Comparison of ENCODE assay signal across 17 cellular contexts in the genomic region with DNA sequence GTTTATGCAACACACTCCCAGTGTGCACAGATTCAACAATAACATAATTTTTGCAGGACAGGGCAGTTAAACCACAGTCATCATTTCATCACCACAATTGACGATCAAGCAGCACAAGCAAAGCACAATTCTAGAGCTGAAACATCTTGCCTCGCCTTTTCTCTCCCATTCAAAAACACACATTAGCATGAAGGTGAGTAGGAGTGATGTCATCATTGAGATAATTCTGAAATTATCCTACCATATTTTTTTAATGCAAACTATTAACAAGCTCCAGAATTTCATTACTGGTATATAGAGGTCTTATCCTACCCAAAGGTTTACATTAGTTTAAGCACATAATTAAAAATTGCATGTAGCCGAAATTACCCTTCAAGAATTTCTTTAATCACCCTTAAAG. TPM values are rescaled to one million over a fixed set of nuclear protein-coding genes. Genes with fewer than 3 reads are reported as not detected.
DNase-seq lines count a peak whose midpoint lies in the region; ATAC-seq and TF ChIP-seq lines count a peak whose summit lies in the region.
"Had no signal": no experiment of that assay in that cellular context is flagged by ENCODE, and none has a peak within 500 bp of the region (broad histone marks: within the 10 kb centered on the region; RNA-seq: fewer than 3 reads in every experiment).

No MANE protein-coding gene starts in this region.

- peak overlapping the region; percentile 47 for H3K27ac Mint-ChIP-seq in T-helper 17 cell
- peak overlapping the region; percentile 65 for H3K27ac Mint-ChIP-seq in endothelial cell (ENCODE audit: unreplicated experiment)
- H3K27ac Mint-ChIP-seq: CD4-positive, alpha-beta memory T cell; IgD-negative memory B cell had no signal

- no peaks in the 10 kb centered on the region for H4K20me1 ChIP-seq in neural cell (ENCODE audit: insufficient read depth)

- no peak overlapping the region for H2BK120ac ChIP-seq in mesenchymal stem cell (ENCODE audit: low read depth, low read length)

- no peak overlapping the region for H4K8ac ChIP-seq in mesenchymal stem cell (ENCODE audit: low read length)

- H2AK5ac ChIP-seq in mesenchymal stem cell (ENCODE audit: low read length, severe bottlenecking) = no peak overlapping the region

- H3K4me3 ChIP-seq in neural cell (ENCODE audit: low read length) (peak overlapping the region; percentile 98), mesenchymal stem cell (ENCODE audit: insufficient read depth in 1 of 2, low read depth in 1 of 2, low read length in 2 of 2) (no peak overlapping the region)
- H3K4me3 ChIP-seq: A549 had no signal

- H3K9me2 ChIP-seq in neural cell (ENCODE audit: insufficient read depth, low read length) = no peaks in the 10 kb centered on the region

- no peak for TF ChIP-seq EP300 in neural cell (conservative IDR thresholded peaks at IDR 0.05; ENCODE audit: poor library complexity, severe bottlenecking)

- no peak overlapping the region for H2BK15ac ChIP-seq in mesenchymal stem cell (ENCODE audit: low read depth, poor library complexity, severe bottlenecking)

- TF ChIP-seq CTCF in endothelial cell (IDR thresholded peaks at IDR 0.05; ENCODE audit: unreplicated experiment) (no peak), neural cell (IDR thresholded peaks at IDR 0.05; ENCODE audit: poor library complexity, severe bottlenecking) (no peak)

- H2BK5ac ChIP-seq in mesenchymal stem cell (ENCODE audit: low read depth, low read length, poor library complexity, severe bottlenecking) = no peak overlapping the region

- DNase-seq in T-helper 17 cell (no peak), endothelial cell (ENCODE audit: low spot score) (no peak), DMS153 treated with DMSO at 0.1 percent for 48 hours (lab: John Stamatoyannopoulos, UW; ENCODE audit: unreplicated experiment) (no peak), mesenchymal stem cell (no peak)
- DNase-seq: BE2C; CD4-positive, alpha-beta memory T cell; DMS153; DND-41; GDM1 had no signal

- H3K4me1 Mint-ChIP-seq in T-helper 17 cell (peaks cover 11% of the 10 kb centered on the region), endothelial cell (ENCODE audit: unreplicated experiment) (peaks cover 70% of the 10 kb centered on the region)

- H3K79me2 ChIP-seq in neural cell (replicated peaks; ENCODE audit: insufficient read depth, low read length) = peaks cover 18% of the 10 kb centered on the region

- ATAC-seq in T-helper 17 cell (no peak), HG03025 (IDR thresholded peaks at IDR 0.05; ENCODE audit: low FRiP score, unreplicated experiment) (no peak), GM19452 (IDR thresholded peaks at IDR 0.05; ENCODE audit: unreplicated experiment) (no peak)
- ATAC-seq: A549 had no signal

- H3K36me3 Mint-ChIP-seq in T-helper 17 cell (ENCODE audit: low read depth) = peaks cover 2% of the 10 kb centered on the region
- H3K36me3 Mint-ChIP-seq in endothelial cell (ENCODE audit: low read depth, unreplicated experiment) = peaks cover 55% of the 10 kb centered on the region
- H3K36me3 Mint-ChIP-seq: CD4-positive, alpha-beta memory T cell; IgD-negative memory B cell had no signal

- peaks cover 16% of the 10 kb centered on the region for H3K4me1 ChIP-seq in mesenchymal stem cell (ENCODE audit: control insufficient read depth, insufficient read depth, low read depth, low read length)

- no peak overlapping the region for H3K18ac ChIP-seq in mesenchymal stem cell (ENCODE audit: low read depth in 1 of 2, low read length in 2 of 2)

- H3K23ac ChIP-seq in mesenchymal stem cell (ENCODE audit: low read length in 2 of 2) = no peak overlapping the region

- H2BK12ac ChIP-seq in mesenchymal stem cell (ENCODE audit: low read length in 2 of 2) = no peak overlapping the region

- H3K27me3 ChIP-seq in neural cell (ENCODE audit: insufficient read depth, low read depth, low read length) (no peaks in the 10 kb centered on the region), mesenchymal stem cell (ENCODE audit: control insufficient read depth in 1 of 2, insufficient read depth in 1 of 2, low read length in 2 of 2) (peaks cover 60 to 85% of the 10 kb centered on the region in 2 experiments)
- H3K27me3 ChIP-seq: BE2C had no signal

- WGBS in mesenchymal stem cell = 60% methylated on average over 1 of the region's 3 CpGs

- H3F3A ChIP-seq in neural cell (ENCODE audit: insufficient read depth, low read length, poor library complexity, severe bottlenecking) = no peaks in the 10 kb centered on the region

- H3K4ac ChIP-seq in mesenchymal stem cell (ENCODE audit: low read depth in 1 of 2, low read length in 2 of 2) = no peak overlapping the region

- H2AFZ ChIP-seq in neural cell (ENCODE audit: low read depth, low read length) (no peak overlapping the region), mesenchymal stem cell (ENCODE audit: low read depth, low read length) (no peak overlapping the region)

- peaks cover 48% of the 10 kb centered on the region for H3K27me3 Mint-ChIP-seq in T-helper 17 cell
- peaks cover 4% of the 10 kb centered on the region for H3K27me3 Mint-ChIP-seq in endothelial cell (ENCODE audit: unreplicated experiment)

- H4K91ac ChIP-seq in mesenchymal stem cell (ENCODE audit: low read length) = no peak overlapping the region

- H3K14ac ChIP-seq in mesenchymal stem cell (ENCODE audit: low read length in 2 of 2) = no peak overlapping the region

- no peaks in the 10 kb centered on the region for H3K9me3 Mint-ChIP-seq in endothelial cell (ENCODE audit: unreplicated experiment)

- H3K79me1 ChIP-seq in mesenchymal stem cell (replicated peaks; ENCODE audit: low read length, poor library complexity, severe bottlenecking) = no peaks in the 10 kb centered on the region

- H3K36me3 ChIP-seq in neural cell (ENCODE audit: insufficient read depth, low read length) (no peaks in the 10 kb centered on the region), mesenchymal stem cell (ENCODE audit: control insufficient read depth in 1 of 2, insufficient read depth in 2 of 2, low read depth in 1 of 2, low read length in 2 of 2) (no peaks in the 10 kb centered on the region)

- H3K4me3 Mint-ChIP-seq in T-helper 17 cell (no peak overlapping the region), endothelial cell (ENCODE audit: unreplicated experiment) (peak overlapping the region; percentile 99)
- H3K4me3 Mint-ChIP-seq: CD4-positive, alpha-beta memory T cell; IgD-negative memory B cell had no signal

- no peaks in the 10 kb centered on the region for H3K9me3 ChIP-seq in T-helper 17 cell (ENCODE audit: control insufficient read depth, low read length, poor library complexity, severe bottlenecking)
- H3K9me3 ChIP-seq in neural cell (ENCODE audit: low read length) = no peaks in the 10 kb centered on the region
- no peaks in the 10 kb centered on the region for H3K9me3 ChIP-seq in mesenchymal stem cell (ENCODE audit: control insufficient read depth, low read length)
- H3K9me3 ChIP-seq: A549, BE2C had no signal

- no peak overlapping the region for H3K4me2 ChIP-seq in neural cell (ENCODE audit: low read length)
- H3K4me2 ChIP-seq in mesenchymal stem cell (ENCODE audit: low read length, poor library complexity, severe bottlenecking) = no peak overlapping the region
- H3K4me2 ChIP-seq: A549 had no signal

- no peak overlapping the region for H3K27ac ChIP-seq in neural cell (ENCODE audit: low read length)
- H3K27ac ChIP-seq in mesenchymal stem cell (ENCODE audit: low read length, poor library complexity, severe bottlenecking) = no peak overlapping the region
- H3K27ac ChIP-seq: A549, C4-2B had no signal

- H3K9ac ChIP-seq in neural cell (ENCODE audit: low read length) (no peak overlapping the region), mesenchymal stem cell (ENCODE audit: low read length) (no peak overlapping the region)

- no peak for TF ChIP-seq RAD21 in neural cell (conservative IDR thresholded peaks at IDR 0.05)

TF ChIP-seq in neural cell, 6 proteins besides CTCF, POLR2A, EP300 and RAD21:
- TF ChIP-seq TAF1 (IDR thresholded peaks at IDR 0.05; ENCODE audit: low read depth) (no peak), SMC3 (conservative IDR thresholded peaks at IDR 0.05; ENCODE audit: poor library complexity) (no peak), POLR2AphosphoS5 (IDR thresholded peaks at IDR 0.05) (no peak), EZH2 (IDR thresholded peaks at IDR 0.05; ENCODE audit: borderline replicate concordance, insufficient read depth, low read length, poor library complexity, severe bottlenecking) (no peak), MXI1 (conservative IDR thresholded peaks at IDR 0.05; ENCODE audit: poor library complexity, severe bottlenecking) (no peak)
- TF ChIP-seq, protein P1, sequence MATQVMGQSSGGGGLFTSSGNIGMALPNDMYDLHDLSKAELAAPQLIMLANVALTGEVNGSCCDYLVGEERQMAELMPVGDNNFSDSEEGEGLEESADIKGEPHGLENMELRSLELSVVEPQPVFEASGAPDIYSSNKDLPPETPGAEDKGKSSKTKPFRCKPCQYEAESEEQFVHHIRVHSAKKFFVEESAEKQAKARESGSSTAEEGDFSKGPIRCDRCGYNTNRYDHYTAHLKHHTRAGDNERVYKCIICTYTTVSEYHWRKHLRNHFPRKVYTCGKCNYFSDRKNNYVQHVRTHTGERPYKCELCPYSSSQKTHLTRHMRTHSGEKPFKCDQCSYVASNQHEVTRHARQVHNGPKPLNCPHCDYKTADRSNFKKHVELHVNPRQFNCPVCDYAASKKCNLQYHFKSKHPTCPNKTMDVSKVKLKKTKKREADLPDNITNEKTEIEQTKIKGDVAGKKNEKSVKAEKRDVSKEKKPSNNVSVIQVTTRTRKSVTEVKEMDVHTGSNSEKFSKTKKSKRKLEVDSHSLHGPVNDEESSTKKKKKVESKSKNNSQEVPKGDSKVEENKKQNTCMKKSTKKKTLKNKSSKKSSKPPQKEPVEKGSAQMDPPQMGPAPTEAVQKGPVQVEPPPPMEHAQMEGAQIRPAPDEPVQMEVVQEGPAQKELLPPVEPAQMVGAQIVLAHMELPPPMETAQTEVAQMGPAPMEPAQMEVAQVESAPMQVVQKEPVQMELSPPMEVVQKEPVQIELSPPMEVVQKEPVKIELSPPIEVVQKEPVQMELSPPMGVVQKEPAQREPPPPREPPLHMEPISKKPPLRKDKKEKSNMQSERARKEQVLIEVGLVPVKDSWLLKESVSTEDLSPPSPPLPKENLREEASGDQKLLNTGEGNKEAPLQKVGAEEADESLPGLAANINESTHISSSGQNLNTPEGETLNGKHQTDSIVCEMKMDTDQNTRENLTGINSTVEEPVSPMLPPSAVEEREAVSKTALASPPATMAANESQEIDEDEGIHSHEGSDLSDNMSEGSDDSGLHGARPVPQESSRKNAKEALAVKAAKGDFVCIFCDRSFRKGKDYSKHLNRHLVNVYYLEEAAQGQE (IDR thresholded peaks at IDR 0.05; ENCODE audit: borderline replicate concordance) = no peak

RNA-seq across cellular contexts. Expression of a gene that starts 3.5 kb away (rescaled TPM):
- total RNA-seq in T-helper 17 cell (not detected), endothelial cell (ENCODE audit: unreplicated experiment) (538 TPM)
- polyA plus RNA-seq in neural cell = 14.4 and 18.8 TPM in 2 replicates
- polyA minus RNA-seq in neural cell = 21.0 and 21.9 TPM in 2 replicates
- polyA plus RNA-seq in mesenchymal stem cell (2013, experiment 1 of 2) = 4.8 TPM
- 4.8 TPM for polyA plus RNA-seq in mesenchymal stem cell (2013, experiment 2 of 2)
- total RNA-seq: CD4-positive, alpha-beta memory T cell; H4; HT-29 had no signal
- polyA plus RNA-seq: CD4-positive, alpha-beta memory T cell; IgD-negative memory B cell had no signal

RNA-seq across cellular contexts. Expression of a gene that starts 48.4 kb away (rescaled TPM):
- total RNA-seq in T-helper 17 cell (under 1 TPM; 0.07 to 0.10 TPM), endothelial cell (ENCODE audit: unreplicated experiment) (4.2 TPM)
- 1.2 and 3.1 TPM in 2 replicates for polyA plus RNA-seq in neural cell
- polyA minus RNA-seq in neural cell = 4.1 and 4.6 TPM in 2 replicates
- polyA plus RNA-seq in mesenchymal stem cell (2013, experiment 1 of 2) = 14.9 TPM
- 17.1 TPM for polyA plus RNA-seq in mesenchymal stem cell (2013, experiment 2 of 2)
- total RNA-seq: HT-29 had no signal
- polyA plus RNA-seq: IgD-negative memory B cell had no signal

Comparison
In these comparisons a context has a peak if more than half of its experiments do, and no peak if none do; other contexts are left out.
1. RNA of a gene that starts 3.5 kb away (total RNA-seq): 538 TPM in endothelial cell (single experiment); not detected in T-helper 17 cell; every median in the first group is over 100 times any median in the second.